ENCODE assay signal across 8 cellular contexts in the genomic region with DNA sequence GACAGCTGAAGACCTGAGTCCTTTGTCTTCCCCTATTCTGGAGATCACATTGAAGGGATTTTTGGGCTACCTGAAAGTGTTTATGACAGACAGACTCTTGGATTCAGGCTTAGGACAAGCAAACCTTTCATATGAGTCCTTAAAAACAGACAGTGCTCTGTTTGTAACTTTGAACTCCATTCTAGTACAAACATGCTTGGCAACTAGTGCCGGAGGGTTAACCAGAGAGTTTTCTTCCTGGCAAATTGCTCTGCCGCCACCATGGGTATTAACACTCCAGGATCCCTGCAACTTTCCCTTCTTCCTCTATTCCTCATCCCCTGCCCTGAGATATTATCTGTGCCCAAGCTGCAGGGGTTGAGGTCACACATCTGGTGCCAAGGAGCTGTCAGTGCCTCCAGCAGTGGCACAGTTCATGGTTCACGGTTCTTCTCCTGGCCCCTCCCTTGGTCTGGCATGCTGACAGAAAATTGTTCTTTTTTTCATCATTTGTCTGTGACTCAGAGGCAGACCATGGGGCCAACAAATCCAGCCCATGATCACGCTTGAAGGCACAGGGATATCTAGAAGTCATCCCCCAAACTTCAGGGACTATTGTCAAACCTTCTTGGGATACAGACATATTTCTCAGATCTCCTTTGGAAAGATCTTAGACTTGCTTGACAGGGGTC.
DNase-seq lines count a peak whose midpoint lies in the region; ATAC-seq and TF ChIP-seq lines count a peak whose summit lies in the region.

No MANE protein-coding gene starts in this region.

- H3K4me1 Mint-ChIP-seq in activated CD4-positive, alpha-beta memory T cell treated with anti-CD3 and anti-CD28 coated beads, Interleukin-2, amount 10 ng/mL, durations not matched to agents 7 days and 5 days: peaks cover 57% of the 10 kb centered on the region

- peak; percentile 75 to 83 for ATAC-seq in right cardiac atrium
- ATAC-seq in thoracic aorta (ENCODE audit: insufficient number of reproducible peaks, low FRiP score, low read depth): peak; percentile 40

- H3K9me3 Mint-ChIP-seq in activated CD4-positive, alpha-beta memory T cell treated with anti-CD3 and anti-CD28 coated beads, Interleukin-2, amount 10 ng/mL, durations not matched to agents 7 days and 5 days: no peaks in the 10 kb centered on the region

- H3K36me3 ChIP-seq in thoracic aorta: no peaks in the 10 kb centered on the region

- peaks cover 53% of the 10 kb centered on the region for H3K36me3 Mint-ChIP-seq in activated CD4-positive, alpha-beta memory T cell treated with anti-CD3 and anti-CD28 coated beads, Interleukin-2, amount 10 ng/mL, durations not matched to agents 7 days and 5 days (ENCODE audit: low read depth)

- H3K27me3 ChIP-seq in right cardiac atrium (ENCODE audit: control insufficient read depth, insufficient read depth) (no peaks in the 10 kb centered on the region), thoracic aorta (replicated peaks; ENCODE audit: insufficient read depth) (no peaks in the 10 kb centered on the region)

- no peaks in the 10 kb centered on the region for H3K27me3 Mint-ChIP-seq in activated CD4-positive, alpha-beta memory T cell treated with anti-CD3 and anti-CD28 coated beads, Interleukin-2, amount 10 ng/mL, durations not matched to agents 7 days and 5 days

- peak; percentile 29 for DNase-seq in activated CD8-positive, alpha-beta memory T cell treated with anti-CD3 and anti-CD28 coated beads, Interleukin-2, amount 50 U/mL, for 4 hours
- no peak for DNase-seq in activated CD8-positive, alpha-beta memory T cell treated with anti-CD3 and anti-CD28 coated beads, Interleukin-2, amount 50 U/mL, for 48 hours
- DNase-seq in activated CD4-positive, alpha-beta memory T cell treated with anti-CD3 and anti-CD28 coated beads, Interleukin-2, amount 10 ng/mL, durations not matched to agents 7 days and 5 days: no peak
- DNase-seq in right cardiac atrium (peak; percentile 32 to 65 (median 45)), thoracic aorta (ENCODE audit: low spot score) (no peak), cerebellum (ENCODE audit: low spot score) (no peak), NCI-H748 (lab: John Stamatoyannopoulos, UW; ENCODE audit: unreplicated experiment) (no peak)
- DNase-seq in central memory CD4-positive, alpha-beta T cell: no peak

- H3K9me3 ChIP-seq in right cardiac atrium (ENCODE audit: control insufficient read depth, low read length) (no peaks in the 10 kb centered on the region), thoracic aorta (no peaks in the 10 kb centered on the region)

- peak overlapping the region; percentile 11 for H3K27ac Mint-ChIP-seq in activated CD4-positive, alpha-beta memory T cell treated with anti-CD3 and anti-CD28 coated beads, Interleukin-2, amount 10 ng/mL, durations not matched to agents 7 days and 5 days

- POLR2A ChIA-PET in activated CD4-positive, alpha-beta memory T cell treated with anti-CD3 and anti-CD28 coated beads, Interleukin-2, amount 10 ng/mL, durations not matched to agents 7 days and 5 days (lab: Charles Lee): interaction anchor here (1.0 to 3.2 kb wide), 4 partner anchors 10 to 78 kb away, joined by 3 to 11 read pairs (median 6); partner anchors contain the start of gene ATXN1

- no peak for TF ChIP-seq CTCF in thoracic aorta (IDR thresholded peaks at IDR 0.05)

- no peak overlapping the region for H3K4me3 Mint-ChIP-seq in activated CD4-positive, alpha-beta memory T cell treated with anti-CD3 and anti-CD28 coated beads, Interleukin-2, amount 10 ng/mL, durations not matched to agents 7 days and 5 days

- intact Hi-C loops in right cardiac atrium (cut with DNase I): loop anchor here in 1 of 4 donors (2.0 kb wide), 1 partner anchor 21 kb away; no protein-coding TSS in a partner anchor

- H3K27ac ChIP-seq in right cardiac atrium (ENCODE audit: low read length) (no peak overlapping the region), thoracic aorta (no peak overlapping the region)

- H3K4me3 ChIP-seq in right cardiac atrium (ENCODE audit: low read length) (no peak overlapping the region), thoracic aorta (no peak overlapping the region)

- H3K4me1 ChIP-seq in right cardiac atrium (ENCODE audit: control insufficient read depth, insufficient read depth, low read length) (peaks cover 7% of the 10 kb centered on the region), thoracic aorta (ENCODE audit: control insufficient read depth in 1 of 2, low read depth in 2 of 2) (peaks cover 15 to 46% of the 10 kb centered on the region in 2 donors)

- WGBS in right cardiac atrium: 41% methylated on average over 4 of the region's 4 CpGs

- CTCF ChIA-PET in activated CD4-positive, alpha-beta memory T cell treated with anti-CD3 and anti-CD28 coated beads, Interleukin-2, amount 10 ng/mL, durations not matched to agents 7 days and 5 days (lab: Charles Lee): interaction anchor here (0.9 kb wide), 1 partner anchor 9 kb away, joined by 3 read pairs; no protein-coding TSS in a partner anchor

Comparison
In these comparisons a context has a peak if more than half of its experiments do, and no peak if none do; other contexts are left out.
1. DNase-seq: peak in activated CD8-positive, alpha-beta memory T cell treated with anti-CD3 and anti-CD28 coated beads, Interleukin-2, amount 50 U/mL, for 4 hours (single experiment) and right cardiac atrium (3 of 3); none in activated CD8-positive, alpha-beta memory T cell treated with anti-CD3 and anti-CD28 coated beads, Interleukin-2, amount 50 U/mL, for 48 hours (single experiment), activated CD4-positive, alpha-beta memory T cell treated with anti-CD3 and anti-CD28 coated beads, Interleukin-2, amount 10 ng/mL, durations not matched to agents 7 days and 5 days (single experiment), thoracic aorta (single experiment), central memory CD4-positive, alpha-beta T cell (single experiment), cerebellum (single experiment) and NCI-H748 (single experiment).